In the genomic region with DNA sequence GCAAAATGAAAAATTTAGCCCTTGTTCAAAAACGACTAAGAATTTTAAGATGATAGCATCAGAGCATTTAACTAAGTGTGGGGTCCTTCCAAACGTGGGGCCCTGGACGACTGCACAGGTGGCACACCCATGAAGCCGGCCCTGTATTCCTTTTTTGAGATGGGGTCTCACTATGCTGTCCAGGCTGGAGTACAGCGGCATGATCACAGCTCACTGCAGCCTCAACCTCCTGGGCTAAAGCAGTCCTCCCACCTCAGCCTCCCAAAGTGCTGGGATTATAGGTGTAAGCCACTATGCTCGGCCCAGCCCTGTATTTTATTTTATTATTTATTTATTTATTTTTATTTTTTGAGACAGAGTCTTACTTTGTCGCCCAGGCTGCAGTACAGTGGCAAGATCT, we compare ENCODE assay signal across 16 cellular contexts.
DNase-seq lines count a peak whose midpoint lies in the region; ATAC-seq, FAIRE-seq and TF ChIP-seq lines count a peak whose summit lies in the region.
"Had no signal": no experiment of that assay in that cellular context is flagged by ENCODE, and none has a peak within 500 bp of the region (broad histone marks: within the 10 kb centered on the region; RNA-seq: fewer than 3 reads in every experiment).

No MANE protein-coding gene starts in this region.

- peaks cover 5% of the 10 kb centered on the region for H3K4me1 ChIP-seq in OCI-LY1 (ENCODE audit: insufficient read depth, low read length, severe bottlenecking)
- H3K4me1 ChIP-seq in HepG2 (ENCODE audit: insufficient read depth, low read length) = no peaks in the 10 kb centered on the region
- H3K4me1 ChIP-seq in testis = no peaks in the 10 kb centered on the region
- H3K4me1 ChIP-seq: Caco-2 had no signal

- H3K27me3 ChIP-seq in OCI-LY1 (ENCODE audit: insufficient read depth, low read length) (no peaks in the 10 kb centered on the region; the same call in 1 of the 2 replicates), HepG2 (ENCODE audit: control insufficient read depth in 1 of 2, insufficient read depth in 2 of 2, low read length in 2 of 2) (peaks cover 7 to 33% of the 10 kb centered on the region in 2 experiments; a peak in 4 of 5 replicates), testis (no peaks in the 10 kb centered on the region)

- no peak for TF ChIP-seq EP300 in HepG2 (IDR thresholded peaks at IDR 0.05; ENCODE audit: low read depth in 2 of 2, low read length in 2 of 2)
- no peak for TF ChIP-seq EP300 in HepG2 (CRISPR knock-in tag; IDR thresholded peaks at IDR 0.05; ENCODE audit: borderline replicate concordance)

- TF ChIP-seq POLR2A in HepG2 (IDR thresholded peaks at IDR 0.05; ENCODE audit: insufficient read depth in 1 of 2, low read depth in 2 of 2, low read length in 2 of 2) (no peak), testis (IDR thresholded peaks at IDR 0.05) (no peak)

- peak overlapping the region; percentile 25 for H3K4me3 ChIP-seq in OCI-LY1 (ENCODE audit: low read depth, low read length, poor library complexity, severe bottlenecking)
- no peak overlapping the region for H3K4me3 ChIP-seq in HepG2 (replicated peaks in 1 of 3; ENCODE audit: insufficient read depth in 1 of 3, low read depth in 2 of 3, low read length in 3 of 3)
- peak overlapping the region; percentile 0 to 34 for H3K4me3 ChIP-seq in testis

- CTCF ChIA-PET in HepG2 (lab: Yijun Ruan, JAX; ENCODE audit: low intra/inter-chr PET ratio, low total read pairs) = no interaction called here

- no peaks in the 10 kb centered on the region for H4K20me1 ChIP-seq in OCI-LY1 (ENCODE audit: insufficient read depth, low read length)
- no peaks in the 10 kb centered on the region for H4K20me1 ChIP-seq in HepG2 (ENCODE audit: insufficient read depth, low read length)

- BruUV-seq in HepG2 (replicated peaks; lab: Mats Ljungman, UMichigan) = no TSS peak

- H3K4me2 ChIP-seq in OCI-LY1 (ENCODE audit: low read length) = peak overlapping the region; percentile 64
- no peak overlapping the region for H3K4me2 ChIP-seq in HepG2 (ENCODE audit: low read depth, low read length)

- 42% methylated on average over 7 of the region's 7 CpGs for WGBS in HepG2 (ENCODE audit: low lambda C conversion rate)
- 65 to 81% methylated on average over 7 of the region's 7 CpGs for WGBS in testis, 2 donors

- H3K9ac ChIP-seq in OCI-LY1 (ENCODE audit: low read length) (no peak overlapping the region), HepG2 (ENCODE audit: insufficient read depth, low read depth, low read length) (no peak overlapping the region)

- in situ Hi-C loops in HepG2 (cut with HindIII; ENCODE audit: extremely low pct_ligation_motif_present, low pct_unique_long_range_greater_than_20kb) = no loop called here

- no peak overlapping the region for H3K27ac ChIP-seq in OCI-LY1 (ENCODE audit: low read depth, low read length, poor library complexity, severe bottlenecking)
- no peak overlapping the region for H3K27ac ChIP-seq in HepG2 (ENCODE audit: extremely low read length, insufficient read depth, low read length)
- H3K27ac ChIP-seq in testis = no peak overlapping the region
- H3K27ac ChIP-seq: C4-2B had no signal

- FAIRE-seq in HepG2 (lab: Jason Lieb, UNC) = no peak
- FAIRE-seq: D721Med, G401.6, GM12892, GM18507 had no signal

- H3K79me2 ChIP-seq in OCI-LY1 (ENCODE audit: insufficient read depth, low read length) (no peaks in the 10 kb centered on the region), HepG2 (ENCODE audit: insufficient read depth, low read length) (no peaks in the 10 kb centered on the region)

- DNase-seq in left ventricle myocardium superior (peak; percentile 5), cardiac septum (ENCODE audit: low spot score) (no peak), HepG2 (ENCODE audit: low spot score) (no peak), testis (no peak), SKM-1 (lab: John Stamatoyannopoulos, UW; ENCODE audit: unreplicated experiment) (no peak), GDM1 (lab: John Stamatoyannopoulos, UW) (no peak)
- DNase-seq: Caco-2; CD4-positive, alpha-beta T cell; GOT3 had no signal

- H3K9me3 ChIP-seq in OCI-LY1 (ENCODE audit: low read length) (no peaks in the 10 kb centered on the region), HepG2 (ENCODE audit: low read length) (no peaks in the 10 kb centered on the region), testis (no peaks in the 10 kb centered on the region)
- H3K9me3 ChIP-seq: Caco-2 had no signal

- TF ChIP-seq RAD21 in HepG2 (CRISPR knock-in tag; IDR thresholded peaks at IDR 0.05) = no peak

- H2AFZ ChIP-seq in OCI-LY1 (ENCODE audit: low read length) (no peak overlapping the region), HepG2 (ENCODE audit: low read length) (no peak overlapping the region)

- TF ChIP-seq CTCF in OCI-LY1 (IDR thresholded peaks at IDR 0.05; ENCODE audit: low read length) (no peak), HepG2 (CRISPR knock-in tag; IDR thresholded peaks at IDR 0.05) (no peak), testis (IDR thresholded peaks at IDR 0.05) (no peak)

- intact Hi-C loops in left ventricle myocardium superior (cut with micrococcal nuclease) = no loop called here
- intact Hi-C loops in cardiac septum (cut with DNase I) = no loop called here
- intact Hi-C loops in HepG2 (cut with micrococcal nuclease; ENCODE audit: unreplicated experiment) = no loop called here
- intact Hi-C loops in testis (cut with DNase I; ENCODE audit: low total_unique reads) = no loop called here

- no peaks in the 10 kb centered on the region for H3K9me2 ChIP-seq in OCI-LY1 (ENCODE audit: low read depth, low read length)

- POLR2A ChIA-PET in HepG2 (lab: Yijun Ruan, JAX) = no interaction called here

- H3F3A ChIP-seq in OCI-LY1 (ENCODE audit: insufficient read depth, low read length) = no peaks in the 10 kb centered on the region

- no peak for ATAC-seq in left ventricle myocardium superior
- ATAC-seq in HepG2 = no peak
- ATAC-seq in GM19452 (IDR thresholded peaks at IDR 0.05; ENCODE audit: unreplicated experiment) = no peak

- H3K36me3 ChIP-seq in OCI-LY1 (ENCODE audit: insufficient read depth, low read length) (no peaks in the 10 kb centered on the region), HepG2 (replicated peaks in 1 of 2; ENCODE audit: control insufficient read depth in 1 of 2, insufficient read depth in 2 of 2, low read length in 2 of 2) (no peaks in the 10 kb centered on the region), testis (ENCODE audit: low read depth, missing control alignments) (no peaks in the 10 kb centered on the region)

TF ChIP-seq in HepG2, 621 proteins besides CTCF, POLR2A, EP300 and RAD21:
- TF ChIP-seq ZNF749 (CRISPR knock-in tag; IDR thresholded peaks at IDR 0.05; ENCODE audit: borderline replicate concordance) (no peak), ZNF121 (CRISPR knock-in tag; IDR thresholded peaks at IDR 0.05) (peak; percentile 53; the same call in 1 of the 2 replicates), ZNF878 (CRISPR knock-in tag; IDR thresholded peaks at IDR 0.05) (no peak), REXO4 (CRISPR knock-in tag; IDR thresholded peaks at IDR 0.05; ENCODE audit: borderline replicate concordance) (no peak), ZFP36L2 (CRISPR knock-in tag; IDR thresholded peaks at IDR 0.05) (no peak)
- TF ChIP-seq, protein P1, sequence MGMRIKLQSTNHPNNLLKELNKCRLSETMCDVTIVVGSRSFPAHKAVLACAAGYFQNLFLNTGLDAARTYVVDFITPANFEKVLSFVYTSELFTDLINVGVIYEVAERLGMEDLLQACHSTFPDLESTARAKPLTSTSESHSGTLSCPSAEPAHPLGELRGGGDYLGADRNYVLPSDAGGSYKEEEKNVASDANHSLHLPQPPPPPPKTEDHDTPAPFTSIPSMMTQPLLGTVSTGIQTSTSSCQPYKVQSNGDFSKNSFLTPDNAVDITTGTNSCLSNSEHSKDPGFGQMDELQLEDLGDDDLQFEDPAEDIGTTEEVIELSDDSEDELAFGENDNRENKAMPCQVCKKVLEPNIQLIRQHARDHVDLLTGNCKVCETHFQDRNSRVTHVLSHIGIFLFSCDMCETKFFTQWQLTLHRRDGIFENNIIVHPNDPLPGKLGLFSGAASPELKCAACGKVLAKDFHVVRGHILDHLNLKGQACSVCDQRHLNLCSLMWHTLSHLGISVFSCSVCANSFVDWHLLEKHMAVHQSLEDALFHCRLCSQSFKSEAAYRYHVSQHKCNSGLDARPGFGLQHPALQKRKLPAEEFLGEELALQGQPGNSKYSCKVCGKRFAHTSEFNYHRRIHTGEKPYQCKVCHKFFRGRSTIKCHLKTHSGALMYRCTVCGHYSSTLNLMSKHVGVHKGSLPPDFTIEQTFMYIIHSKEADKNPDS (CRISPR knock-in tag; IDR thresholded peaks at IDR 0.05) = no peak

Comparison
In these comparisons a context has a peak if more than half of its experiments do, and no peak if none do; other contexts are left out.
1. H3K4me3 ChIP-seq: peak in OCI-LY1 (single experiment) and testis (2 of 2); none in HepG2 (0 of 3).